Comparison of ENCODE assay signal across 13 cellular contexts in genomic region chrX:28659269-28659668, GRCh38.
DNase-seq lines count a peak whose midpoint lies in the region; ATAC-seq and TF ChIP-seq lines count a peak whose summit lies in the region.
"Had no signal": no experiment of that assay in that cellular context is flagged by ENCODE, and none has a peak within 500 bp of the region (broad histone marks: within the 10 kb centered on the region; RNA-seq: fewer than 3 reads in every experiment).

No MANE protein-coding gene starts in this region.

- no peaks in the 10 kb centered on the region for H3K27me3 Mint-ChIP-seq in naive thymus-derived CD4-positive, alpha-beta T cell
- no peaks in the 10 kb centered on the region for H3K27me3 Mint-ChIP-seq in activated naive CD4-positive, alpha-beta T cell treated with anti-CD3 and anti-CD28 coated beads, Interleukin-2, amount 10 ng/mL, durations not matched to agents 7 days and 5 days
- H3K27me3 Mint-ChIP-seq: naive thymus-derived CD8-positive, alpha-beta T cell had no signal

- H3K4me2 ChIP-seq in hepatocyte = no peak overlapping the region

- no peaks in the 10 kb centered on the region for H3K9me2 ChIP-seq in hepatocyte (replicated peaks; ENCODE audit: insufficient read depth)

- H3K4me3 Mint-ChIP-seq in naive thymus-derived CD4-positive, alpha-beta T cell = no peak overlapping the region
- no peak overlapping the region for H3K4me3 Mint-ChIP-seq in activated naive CD4-positive, alpha-beta T cell treated with anti-CD3 and anti-CD28 coated beads, Interleukin-2, amount 10 ng/mL, durations not matched to agents 7 days and 5 days
- H3K4me3 Mint-ChIP-seq: naive thymus-derived CD8-positive, alpha-beta T cell had no signal

- H2AFZ ChIP-seq in hepatocyte = no peak overlapping the region

- peak; percentile 3 for DNase-seq in CD1c-positive myeloid dendritic cell (ENCODE audit: extremely low spot score)
- no peak for DNase-seq in RWPE1 (ENCODE audit: low spot score)
- no peak for DNase-seq in hepatocyte (ENCODE audit: low spot score)
- DNase-seq in naive thymus-derived CD4-positive, alpha-beta T cell = no peak
- no peak for DNase-seq in NCI-H2107 treated with DMSO at 0.1 percent for 48 hours (lab: John Stamatoyannopoulos, UW; ENCODE audit: unreplicated experiment)
- no peak for DNase-seq in activated naive CD4-positive, alpha-beta T cell treated with anti-CD3 and anti-CD28 coated beads, Interleukin-2, amount 10 ng/mL, durations not matched to agents 7 days and 5 days
- no peak for DNase-seq in head of caudate nucleus
- DNase-seq: DMS79; GOT3; naive thymus-derived CD8-positive, alpha-beta T cell; NCI-H1105; spleen had no signal

- no peaks in the 10 kb centered on the region for H3K9me3 ChIP-seq in hepatocyte (ENCODE audit: low read depth)
- H3K9me3 ChIP-seq in naive thymus-derived CD4-positive, alpha-beta T cell (ENCODE audit: control insufficient read depth in 2 of 3, low read length in 3 of 3) = no peaks in the 10 kb centered on the region

- H3K36me3 ChIP-seq in hepatocyte (replicated peaks; ENCODE audit: insufficient read depth, low read depth) = no peaks in the 10 kb centered on the region
- no peaks in the 10 kb centered on the region for H3K36me3 ChIP-seq in naive thymus-derived CD4-positive, alpha-beta T cell (ENCODE audit: control insufficient read depth in 2 of 3, insufficient read depth in 3 of 3, low read length in 3 of 3)
- H3K36me3 ChIP-seq: spleen had no signal

- POLR2A ChIA-PET in RWPE1 (lab: Yijun Ruan, JAX; ENCODE audit: low non-redundant PET) = no interaction called here
- POLR2A ChIA-PET in naive thymus-derived CD4-positive, alpha-beta T cell (lab: Charles Lee) = no interaction called here

- H3K4me1 ChIP-seq in hepatocyte (ENCODE audit: insufficient read depth) = no peaks in the 10 kb centered on the region
- no peaks in the 10 kb centered on the region for H3K4me1 ChIP-seq in naive thymus-derived CD4-positive, alpha-beta T cell (ENCODE audit: control insufficient read depth in 2 of 2, insufficient read depth in 2 of 2, low read length in 2 of 2)
- H3K4me1 ChIP-seq: spleen had no signal

- H3K27ac Mint-ChIP-seq in naive thymus-derived CD4-positive, alpha-beta T cell = no peak overlapping the region
- H3K27ac Mint-ChIP-seq in activated naive CD4-positive, alpha-beta T cell treated with anti-CD3 and anti-CD28 coated beads, Interleukin-2, amount 10 ng/mL, durations not matched to agents 7 days and 5 days = no peak overlapping the region
- H3K27ac Mint-ChIP-seq: naive thymus-derived CD8-positive, alpha-beta T cell had no signal

- WGBS in hepatocyte (ENCODE audit: low lambda C conversion rate, missing lambda C conversion rate) = 94% methylated on average over 23 of the region's 23 CpGs

- H3K4me3 ChIP-seq in hepatocyte = no peak overlapping the region
- H3K4me3 ChIP-seq in naive thymus-derived CD4-positive, alpha-beta T cell (ENCODE audit: low read length) = no peak overlapping the region
- H3K4me3 ChIP-seq: spleen had no signal

- H3K27me3 ChIP-seq in hepatocyte = no peaks in the 10 kb centered on the region
- H3K27me3 ChIP-seq in naive thymus-derived CD4-positive, alpha-beta T cell (ENCODE audit: control insufficient read depth in 2 of 2, insufficient read depth in 2 of 2, low read length in 2 of 2) = no peaks in the 10 kb centered on the region
- H3K27me3 ChIP-seq: spleen had no signal

- intact Hi-C loops in naive thymus-derived CD4-positive, alpha-beta T cell (cut with micrococcal nuclease) = no loop called here
- intact Hi-C loops in head of caudate nucleus (cut with DNase I) = no loop called here

- no peaks in the 10 kb centered on the region for H3K79me2 ChIP-seq in hepatocyte

- CTCF ChIA-PET in RWPE1 (lab: Yijun Ruan, JAX) = interaction anchor here (0.6 kb wide), 1 partner anchor 1460 kb away, joined by 4 read pairs; no protein-coding TSS in a partner anchor
- CTCF ChIA-PET in naive thymus-derived CD4-positive, alpha-beta T cell (lab: Charles Lee) = no interaction called here
- CTCF ChIA-PET in activated naive CD4-positive, alpha-beta T cell treated with anti-CD3 and anti-CD28 coated beads, Interleukin-2, amount 10 ng/mL, durations not matched to agents 7 days and 5 days (lab: Charles Lee) = no interaction called here

- no peaks in the 10 kb centered on the region for H3K4me1 Mint-ChIP-seq in naive thymus-derived CD4-positive, alpha-beta T cell
- no peaks in the 10 kb centered on the region for H3K4me1 Mint-ChIP-seq in activated naive CD4-positive, alpha-beta T cell treated with anti-CD3 and anti-CD28 coated beads, Interleukin-2, amount 10 ng/mL, durations not matched to agents 7 days and 5 days
- H3K4me1 Mint-ChIP-seq: naive thymus-derived CD8-positive, alpha-beta T cell had no signal

- H3K36me3 Mint-ChIP-seq in naive thymus-derived CD4-positive, alpha-beta T cell = no peaks in the 10 kb centered on the region
- H3K36me3 Mint-ChIP-seq in activated naive CD4-positive, alpha-beta T cell treated with anti-CD3 and anti-CD28 coated beads, Interleukin-2, amount 10 ng/mL, durations not matched to agents 7 days and 5 days = no peaks in the 10 kb centered on the region
- H3K36me3 Mint-ChIP-seq: naive thymus-derived CD8-positive, alpha-beta T cell had no signal

- ATAC-seq in naive thymus-derived CD4-positive, alpha-beta T cell = no peak
- ATAC-seq: naive thymus-derived CD8-positive, alpha-beta T cell had no signal

- TF ChIP-seq CTCF in GM12874 (IDR thresholded peaks at IDR 0.05; ENCODE audit: insufficient read depth, low read depth, low read length) (peak; percentile 28; the same call in 1 of the 2 replicates), RWPE1 (conservative IDR thresholded peaks at IDR 0.05; ENCODE audit: low read depth) (peak; percentile 11; the same call in 1 of the 2 replicates), hepatocyte (IDR thresholded peaks at IDR 0.05; ENCODE audit: poor library complexity) (peak; percentile 5)

- H4K20me1 ChIP-seq in hepatocyte (ENCODE audit: insufficient read depth, poor library complexity, severe bottlenecking) = no peaks in the 10 kb centered on the region

- H3K27ac ChIP-seq in RWPE1 = no peak overlapping the region
- H3K27ac ChIP-seq in hepatocyte = no peak overlapping the region
- H3K27ac ChIP-seq in naive thymus-derived CD4-positive, alpha-beta T cell (ENCODE audit: low read depth, low read length) = no peak overlapping the region
- H3K27ac ChIP-seq: spleen had no signal

- H3K9me3 Mint-ChIP-seq in naive thymus-derived CD4-positive, alpha-beta T cell = peaks cover 0 to 5% (median 2%) of the 10 kb centered on the region in 11 donors
- no peaks in the 10 kb centered on the region for H3K9me3 Mint-ChIP-seq in activated naive CD4-positive, alpha-beta T cell treated with anti-CD3 and anti-CD28 coated beads, Interleukin-2, amount 10 ng/mL, durations not matched to agents 7 days and 5 days
